Comparison of ENCODE assay signal across 11 cellular contexts in genomic region chr4:189897667-189898066, GRCh38.
"Had no signal": no experiment of that assay in that cellular context is flagged by ENCODE, and none has a peak within 500 bp of the region (broad histone marks: within the 10 kb centered on the region; RNA-seq: fewer than 3 reads in every experiment).

No MANE protein-coding gene starts in this region.

- H2AFZ ChIP-seq: GM23248, GM23338 had no signal

- H3K4me3 ChIP-seq: GM23248, GM23338, HAP-1 had no signal

- H3K27ac Mint-ChIP-seq: GM23338, H9, HFFc6 had no signal

- H3K9me3 ChIP-seq: HAP-1 had no signal

- H3K27ac ChIP-seq: GM23248 had no signal

- ATAC-seq: GM23338, HCT116 had no signal

- H3K4me2 ChIP-seq: GM23338 had no signal

- H3K4me1 ChIP-seq: HAP-1 had no signal

- H3K36me3 ChIP-seq: HAP-1 had no signal

- H3K4me1 Mint-ChIP-seq: GM23338, H9 had no signal

- FAIRE-seq: H1, H54 had no signal

- H3K9ac ChIP-seq: GM23248 had no signal

- H3K4me3 Mint-ChIP-seq: GM23338, H9, HFFc6 had no signal

- DNase-seq: GM23248, GOT3, H7, H9, HCEC 1CT, HFFc6 had no signal
